1 cellular context compared by ENCODE assay signal in genomic region chr9:136840877-136841645, GRCh38.
TF ChIP-seq lines count a peak whose summit lies in the region.

No MANE protein-coding gene starts in this region.

TF ChIP-seq in HepG2, 621 proteins besides CTCF, POLR2A, EP300 and RAD21 (continued from another document and continues in another):
- TF ChIP-seq USF2 (IDR thresholded peaks at IDR 0.05; ENCODE audit: low read depth, low read length): no peak
- TF ChIP-seq USF2 (CRISPR knock-in tag; IDR thresholded peaks at IDR 0.05; ENCODE audit: borderline replicate concordance): no peak; the same call in 1 of the 2 replicates
- no peak for TF ChIP-seq ZFY (CRISPR knock-in tag; IDR thresholded peaks at IDR 0.05)
- peak; percentile 62 for TF ChIP-seq ZNF776 (CRISPR knock-in tag; IDR thresholded peaks at IDR 0.05)
- TF ChIP-seq CSRNP1 (CRISPR knock-in tag; IDR thresholded peaks at IDR 0.05): 0 out of 2 replicates have a peak, but pooled peaks have one; percentile 52
- no peak; the same call in 1 of the 2 replicates for TF ChIP-seq ZFP91 (CRISPR knock-in tag; IDR thresholded peaks at IDR 0.05; ENCODE audit: borderline replicate concordance)
- no peak for TF ChIP-seq GFI1 (CRISPR knock-in tag; IDR thresholded peaks at IDR 0.05; ENCODE audit: borderline replicate concordance)
- TF ChIP-seq MXI1 (IDR thresholded peaks at IDR 0.05; ENCODE audit: borderline replicate concordance, low read depth, low read length): peak; percentile 78; the same call in 1 of the 3 replicates
- no peak for TF ChIP-seq CCDC6 (CRISPR knock-in tag; IDR thresholded peaks at IDR 0.05)
- no peak; the same call in 1 of the 2 replicates for TF ChIP-seq ZBTB7B (CRISPR knock-in tag; IDR thresholded peaks at IDR 0.05)
- no peak for TF ChIP-seq ZNF83 (CRISPR knock-in tag; IDR thresholded peaks at IDR 0.05; ENCODE audit: borderline replicate concordance)
- no peak for TF ChIP-seq HHEX (CRISPR knock-in tag; IDR thresholded peaks at IDR 0.05)
- no peak for TF ChIP-seq ZNF644 (CRISPR knock-in tag; IDR thresholded peaks at IDR 0.05; ENCODE audit: low read depth)
- TF ChIP-seq BRF2 (CRISPR knock-in tag; IDR thresholded peaks at IDR 0.05): no peak
- no peak for TF ChIP-seq SIX4 (CRISPR knock-in tag; IDR thresholded peaks at IDR 0.05)
- no peak; the same call in 1 of the 2 replicates for TF ChIP-seq POLR2G (IDR thresholded peaks at IDR 0.05; ENCODE audit: low read depth, low read length)
- no peak for TF ChIP-seq EZH2 (conservative IDR thresholded peaks at IDR 0.05; ENCODE audit: low read depth, low read length)
- no peak for TF ChIP-seq TBX3 (IDR thresholded peaks at IDR 0.05; ENCODE audit: borderline replicate concordance)
- TF ChIP-seq ZNF724P (CRISPR knock-in tag; IDR thresholded peaks at IDR 0.05; ENCODE audit: borderline replicate concordance): no peak
- no peak for TF ChIP-seq ZNF772 (CRISPR knock-in tag; IDR thresholded peaks at IDR 0.05)
- TF ChIP-seq PHF20 (CRISPR knock-in tag; IDR thresholded peaks at IDR 0.05): no peak
- no peak for TF ChIP-seq RBM39 (IDR thresholded peaks at IDR 0.05; ENCODE audit: low read depth, low read length, poor library complexity, severe bottlenecking)
- 0 out of 2 replicates have a peak, but pooled peaks have one; percentile 29 for TF ChIP-seq SALL2 (CRISPR knock-in tag; IDR thresholded peaks at IDR 0.05)
- peak; percentile 68; the same call in 1 of the 2 replicates for TF ChIP-seq SKIL (CRISPR knock-in tag; IDR thresholded peaks at IDR 0.05; ENCODE audit: borderline replicate concordance)
- peak; percentile 87; the same call in 1 of the 2 replicates for TF ChIP-seq ZNF510 (CRISPR knock-in tag; IDR thresholded peaks at IDR 0.05; ENCODE audit: low read depth)
- no peak for TF ChIP-seq NPAS2 (CRISPR knock-in tag; IDR thresholded peaks at IDR 0.05; ENCODE audit: borderline replicate concordance)
- 0 out of 2 replicates have a peak, but pooled peaks have one; percentile 11 for TF ChIP-seq HMG20B (CRISPR knock-in tag; conservative IDR thresholded peaks at IDR 0.05)
- TF ChIP-seq ZNF280B (CRISPR knock-in tag; IDR thresholded peaks at IDR 0.05; ENCODE audit: borderline replicate concordance): no peak
- TF ChIP-seq BCLAF1 (IDR thresholded peaks at IDR 0.05): no peak
- TF ChIP-seq NFIB (CRISPR knock-in tag; IDR thresholded peaks at IDR 0.05; ENCODE audit: borderline replicate concordance): no peak
- no peak for TF ChIP-seq SMARCE1 (IDR thresholded peaks at IDR 0.05; ENCODE audit: borderline replicate concordance)
- no peak for TF ChIP-seq LCORL (IDR thresholded peaks at IDR 0.05)
- 0 out of 2 replicates have a peak, but pooled peaks have one; percentile 34 for TF ChIP-seq LCORL (CRISPR knock-in tag; IDR thresholded peaks at IDR 0.05)
- no peak for TF ChIP-seq IKZF4 (CRISPR knock-in tag; IDR thresholded peaks at IDR 0.05; ENCODE audit: borderline replicate concordance, low read depth, not compliant biosample characterization)
- TF ChIP-seq ZNF224 (CRISPR knock-in tag; IDR thresholded peaks at IDR 0.05): no peak
- no peak for TF ChIP-seq ZNF124 (CRISPR knock-in tag; IDR thresholded peaks at IDR 0.05)
- TF ChIP-seq ZNF737 (CRISPR knock-in tag; IDR thresholded peaks at IDR 0.05; ENCODE audit: borderline replicate concordance): no peak
- TF ChIP-seq STAT6 (CRISPR knock-in tag; IDR thresholded peaks at IDR 0.05; ENCODE audit: borderline replicate concordance): no peak
- no peak for TF ChIP-seq PTBP1 (IDR thresholded peaks at IDR 0.05; ENCODE audit: low read depth, low read length, poor library complexity, severe bottlenecking)
- no peak for TF ChIP-seq RORA (CRISPR knock-in tag; IDR thresholded peaks at IDR 0.05)
- 0 out of 2 replicates have a peak, but pooled peaks have one; percentile 29 for TF ChIP-seq ZNF317 (CRISPR knock-in tag; IDR thresholded peaks at IDR 0.05)
- TF ChIP-seq JUNB (CRISPR knock-in tag; IDR thresholded peaks at IDR 0.05; ENCODE audit: borderline replicate concordance): no peak
- 0 out of 2 replicates have a peak, but pooled peaks have one; percentile 31 for TF ChIP-seq ZNF337 (CRISPR knock-in tag; IDR thresholded peaks at IDR 0.05; ENCODE audit: borderline replicate concordance, low read depth)
- no peak for TF ChIP-seq SRSF1 (optimal IDR thresholded peaks at IDR 0.05; ENCODE audit: low read depth, low read length)
- 0 out of 2 replicates have a peak, but pooled peaks have one; percentile 45 for TF ChIP-seq GABPB1 (CRISPR knock-in tag; IDR thresholded peaks at IDR 0.05)
- TF ChIP-seq ZBTB33 (CRISPR knock-in tag; IDR thresholded peaks at IDR 0.05): 0 out of 2 replicates have a peak, but pooled peaks have one; percentile 5
- TF ChIP-seq SIX1 (CRISPR knock-in tag; IDR thresholded peaks at IDR 0.05; ENCODE audit: borderline replicate concordance): no peak
- TF ChIP-seq ZSCAN20 (CRISPR knock-in tag; IDR thresholded peaks at IDR 0.05; ENCODE audit: borderline replicate concordance): no peak
- no peak for TF ChIP-seq ZNF569 (CRISPR knock-in tag; IDR thresholded peaks at IDR 0.05; ENCODE audit: borderline replicate concordance)
